11 cellular contexts compared by ENCODE assay signal in genomic region chr20:50312682-50313187, GRCh38.
DNase-seq lines count a peak whose midpoint lies in the region; ATAC-seq and TF ChIP-seq lines count a peak whose summit lies in the region.
"Had no signal": no experiment of that assay in that cellular context is flagged by ENCODE, and none has a peak within 500 bp of the region (broad histone marks: within the 10 kb centered on the region; RNA-seq: fewer than 3 reads in every experiment).

No MANE protein-coding gene starts in this region.

- peak overlapping the region; percentile 66 to 75 for H3K27ac ChIP-seq in right atrium auricular region
- H3K27ac ChIP-seq in effector memory CD4-positive, alpha-beta T cell (ENCODE audit: insufficient read depth, low read length, poor library complexity, severe bottlenecking) = no peak overlapping the region

- H3K4me3 ChIP-seq in astrocyte of the cerebellum (ENCODE audit: low read depth, low read length) = no peak overlapping the region
- no peak overlapping the region for H3K4me3 ChIP-seq in right atrium auricular region
- no peak overlapping the region for H3K4me3 ChIP-seq in effector memory CD4-positive, alpha-beta T cell (ENCODE audit: insufficient read depth, low read depth, low read length, poor library complexity, severe bottlenecking)

- H3K9me3 ChIP-seq in right atrium auricular region = no peaks in the 10 kb centered on the region
- no peaks in the 10 kb centered on the region for H3K9me3 ChIP-seq in effector memory CD4-positive, alpha-beta T cell (ENCODE audit: control insufficient read depth, low read length)

- H3K36me3 ChIP-seq in right atrium auricular region = no peaks in the 10 kb centered on the region
- no peaks in the 10 kb centered on the region for H3K36me3 ChIP-seq in effector memory CD4-positive, alpha-beta T cell (ENCODE audit: control insufficient read depth, insufficient read depth, low read length)

- DNase-seq in ELR (ENCODE audit: low read depth) (peak; percentile 67), astrocyte of the cerebellum (ENCODE audit: low read depth) (peak; percentile 69), right atrium auricular region (ENCODE audit: low spot score) (peak; percentile 88), sciatic nerve (ENCODE audit: low spot score) (no peak), cortex of kidney (lab: John Stamatoyannopoulos, UW) (no peak), cerebellum (ENCODE audit: low spot score) (no peak)
- DNase-seq in effector memory CD4-positive, alpha-beta T cell = no peak
- DNase-seq: NCI-H2171 treated with DMSO at 0.1 percent for 48 hours; stimulated activated CD4-positive, alpha-beta T cell treated with anti-CD3 and anti-CD28 coated beads, Interleukin-2, amount 100 ng/mL, for 24 hours; T-helper 9 cell had no signal

- no peaks in the 10 kb centered on the region for H3K27me3 ChIP-seq in right atrium auricular region
- H3K27me3 ChIP-seq in effector memory CD4-positive, alpha-beta T cell (replicated peaks; ENCODE audit: control insufficient read depth, insufficient read depth, low read length, poor library complexity, severe bottlenecking) = no peaks in the 10 kb centered on the region

- intact Hi-C loops in sciatic nerve (cut with DNase I) = no loop called here

- peaks cover 0 to 43% of the 10 kb centered on the region in 2 donors for H3K4me1 ChIP-seq in right atrium auricular region
- H3K4me1 ChIP-seq in effector memory CD4-positive, alpha-beta T cell (ENCODE audit: control insufficient read depth, insufficient read depth, low read length, poor library complexity, severe bottlenecking) = no peaks in the 10 kb centered on the region

- in situ Hi-C loops in astrocyte of the cerebellum (cut with HindIII; ENCODE audit: low sequenced_read_pairs) = no loop called here

- TF ChIP-seq CTCF in astrocyte of the cerebellum (IDR thresholded peaks at IDR 0.05; ENCODE audit: low read depth, low read length, missing control alignments) (no peak), right atrium auricular region (IDR thresholded peaks at IDR 0.05) (no peak)

- peak; percentile 47 for ATAC-seq in sciatic nerve
- ATAC-seq in HG03175 (IDR thresholded peaks at IDR 0.05; ENCODE audit: unreplicated experiment) = no peak

Comparison
In these comparisons a context has a peak if more than half of its experiments do, and no peak if none do; other contexts are left out.
1. DNase-seq: peak in ELR (single experiment), astrocyte of the cerebellum (single experiment) and right atrium auricular region (single experiment); none in sciatic nerve (single experiment), cortex of kidney (single experiment), cerebellum (single experiment) and effector memory CD4-positive, alpha-beta T cell (0 of 3).